1 cellular context compared by ENCODE assay signal in the genomic region with DNA sequence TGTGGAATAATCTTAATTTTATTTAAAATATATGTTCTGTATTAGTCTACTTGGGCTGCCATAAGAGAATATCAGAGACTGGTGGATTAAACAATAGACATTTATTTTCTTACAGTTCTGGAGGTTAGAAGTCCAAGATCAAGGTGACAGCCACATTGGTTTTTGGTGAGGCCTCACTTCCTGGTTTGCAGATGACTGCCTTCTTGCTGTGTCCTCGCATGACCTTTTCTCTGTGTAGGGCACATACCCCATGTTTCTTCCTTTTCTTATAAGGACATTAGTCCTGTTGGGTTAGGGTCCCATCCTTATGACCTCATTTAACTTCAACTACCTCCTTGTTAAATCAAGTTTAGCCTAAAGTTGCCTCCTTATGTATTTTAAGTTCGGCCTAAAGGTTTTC.
TF ChIP-seq lines count a peak whose summit lies in the region.

No MANE protein-coding gene starts in this region.

TF ChIP-seq in SK-N-SH, 30 proteins besides CTCF, POLR2A, EP300 and RAD21 (continued from another document):
- TF ChIP-seq, protein P1, sequence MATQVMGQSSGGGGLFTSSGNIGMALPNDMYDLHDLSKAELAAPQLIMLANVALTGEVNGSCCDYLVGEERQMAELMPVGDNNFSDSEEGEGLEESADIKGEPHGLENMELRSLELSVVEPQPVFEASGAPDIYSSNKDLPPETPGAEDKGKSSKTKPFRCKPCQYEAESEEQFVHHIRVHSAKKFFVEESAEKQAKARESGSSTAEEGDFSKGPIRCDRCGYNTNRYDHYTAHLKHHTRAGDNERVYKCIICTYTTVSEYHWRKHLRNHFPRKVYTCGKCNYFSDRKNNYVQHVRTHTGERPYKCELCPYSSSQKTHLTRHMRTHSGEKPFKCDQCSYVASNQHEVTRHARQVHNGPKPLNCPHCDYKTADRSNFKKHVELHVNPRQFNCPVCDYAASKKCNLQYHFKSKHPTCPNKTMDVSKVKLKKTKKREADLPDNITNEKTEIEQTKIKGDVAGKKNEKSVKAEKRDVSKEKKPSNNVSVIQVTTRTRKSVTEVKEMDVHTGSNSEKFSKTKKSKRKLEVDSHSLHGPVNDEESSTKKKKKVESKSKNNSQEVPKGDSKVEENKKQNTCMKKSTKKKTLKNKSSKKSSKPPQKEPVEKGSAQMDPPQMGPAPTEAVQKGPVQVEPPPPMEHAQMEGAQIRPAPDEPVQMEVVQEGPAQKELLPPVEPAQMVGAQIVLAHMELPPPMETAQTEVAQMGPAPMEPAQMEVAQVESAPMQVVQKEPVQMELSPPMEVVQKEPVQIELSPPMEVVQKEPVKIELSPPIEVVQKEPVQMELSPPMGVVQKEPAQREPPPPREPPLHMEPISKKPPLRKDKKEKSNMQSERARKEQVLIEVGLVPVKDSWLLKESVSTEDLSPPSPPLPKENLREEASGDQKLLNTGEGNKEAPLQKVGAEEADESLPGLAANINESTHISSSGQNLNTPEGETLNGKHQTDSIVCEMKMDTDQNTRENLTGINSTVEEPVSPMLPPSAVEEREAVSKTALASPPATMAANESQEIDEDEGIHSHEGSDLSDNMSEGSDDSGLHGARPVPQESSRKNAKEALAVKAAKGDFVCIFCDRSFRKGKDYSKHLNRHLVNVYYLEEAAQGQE (IDR thresholded peaks at IDR 0.05; ENCODE audit: low read depth, low read length) = no peak
- TF ChIP-seq FOXM1 (IDR thresholded peaks at IDR 0.05; ENCODE audit: low read depth) (no peak), SMC3 (IDR thresholded peaks at IDR 0.05; ENCODE audit: low read depth, low read length) (no peak)
TF ChIP-seq in SK-N-SH: peak in this region for 0.
